ENCODE assay signal across 14 cellular contexts in the genomic region with DNA sequence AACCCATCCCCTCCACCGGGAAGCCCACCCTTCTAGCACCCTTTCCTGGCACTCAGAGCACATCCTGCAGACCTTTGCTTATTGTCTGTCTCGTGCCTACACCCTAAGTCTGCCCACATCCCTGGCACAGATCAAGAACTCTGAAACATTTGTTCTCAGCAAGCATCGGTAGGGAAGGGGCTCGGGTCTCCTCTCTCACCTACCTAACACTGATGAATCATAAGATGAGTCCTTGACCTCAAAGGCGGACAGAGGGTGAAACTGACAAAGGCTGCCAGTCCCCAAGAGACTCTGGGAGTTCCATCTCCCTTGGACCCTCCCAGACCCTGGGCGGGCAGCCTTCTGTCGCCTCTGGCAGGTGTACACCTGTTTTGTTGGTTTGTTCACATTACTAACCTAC. TPM values are rescaled to one million over a fixed set of nuclear protein-coding genes. Genes with fewer than 3 reads are reported as not detected.
A peak's percentile ranks its signal among the peaks of the same experiment; 100 is the strongest.
DNase-seq lines count a peak whose midpoint lies in the region; ATAC-seq, FAIRE-seq and TF ChIP-seq lines count a peak whose summit lies in the region.
"Had no signal": no experiment of that assay in that cellular context is flagged by ENCODE, and none has a peak within 500 bp of the region (broad histone marks: within the 10 kb centered on the region; RNA-seq: fewer than 3 reads in every experiment).

No MANE protein-coding gene starts in this region.

- H3K9ac ChIP-seq in kidney (ENCODE audit: low read length in 2 of 2), result peak overlapping the region in 1 of 2 donors; percentile 42

- H3K27ac Mint-ChIP-seq in T-cell, result peak overlapping the region; percentile 73 to 77

- intact Hi-C loops in left ventricle myocardium superior (cut with micrococcal nuclease), result no loop called here
- intact Hi-C loops in cardiac septum (cut with DNase I), result no loop called here
- intact Hi-C loops in kidney (cut with DNase I), result no loop called here

- POLR2A ChIA-PET in T-cell (lab: Charles Lee), result interaction anchor here in 1 of 2 donors (0.5 kb wide), 1 partner anchor 82 kb away, joined by 8 read pairs; no protein-coding TSS in a partner anchor

- ATAC-seq in left ventricle myocardium superior (no peak), T-cell (replicated peaks in 1 of 4) (peak in 1 of 4 experiments; percentile 38), GM21576 (IDR thresholded peaks at IDR 0.05; ENCODE audit: unreplicated experiment) (no peak)
- ATAC-seq: K562 had no signal

- peaks cover 22 to 29% of the 10 kb centered on the region in 2 donors for H3K4me1 ChIP-seq in kidney (ENCODE audit: control insufficient read depth in 1 of 2, insufficient read depth in 1 of 2, low read depth in 1 of 2, low read length in 2 of 2)

- CTCF ChIA-PET in T-cell (lab: Charles Lee), result interaction anchor here (0.6 to 1.5 kb wide), 5 partner anchors 11 to 52 kb away, joined by 3 to 5 read pairs (median 4); no protein-coding TSS in a partner anchor

- H3K4me1 Mint-ChIP-seq in T-cell, result peaks cover 80 to 90% (median 86%) of the 10 kb centered on the region in 3 donors

- DNase-seq in left ventricle myocardium superior, result peak; percentile 12
- no peak for DNase-seq in cardiac septum (ENCODE audit: low spot score)
- no peak for DNase-seq in T-cell
- DNase-seq in kidney, result no peak
- DNase-seq in foreskin melanocyte, result no peak
- DNase-seq in effector CD8-positive, alpha-beta T cell (lab: John Stamatoyannopoulos, UW), result no peak
- DNase-seq: NCI-H146, NCI-H2107, OCI-M1 had no signal

- peak overlapping the region; percentile 15 to 39 for H3K27ac ChIP-seq in kidney (ENCODE audit: low read depth in 2 of 2, low read length in 2 of 2)

- FAIRE-seq in kidney (lab: Jason Lieb, UNC), result no peak
- FAIRE-seq: H54, K562 had no signal

- H3K36me3 ChIP-seq in kidney (ENCODE audit: control insufficient read depth in 1 of 2, insufficient read depth in 2 of 2, low read length in 2 of 2), result peaks cover 0 to 5% of the 10 kb centered on the region in 2 donors

- TF ChIP-seq CTCF in kidney (IDR thresholded peaks at IDR 0.05; ENCODE audit: borderline replicate concordance, extremely low read depth, insufficient read depth), result no peak

- peaks cover 0 to 20% (median 4%) of the 10 kb centered on the region in 3 donors for H3K9me3 Mint-ChIP-seq in T-cell

- no peaks in the 10 kb centered on the region for H3K9me3 ChIP-seq in kidney (ENCODE audit: control insufficient read depth in 1 of 2, low read length in 2 of 2)

- peak overlapping the region in 1 of 3 donors; percentile 46 for H3K4me3 Mint-ChIP-seq in T-cell

- no peaks in the 10 kb centered on the region for H3K27me3 Mint-ChIP-seq in T-cell

- no peak overlapping the region for H3K4me3 ChIP-seq in kidney (ENCODE audit: low read length in 2 of 2)
- H3K4me3 ChIP-seq: K562 had no signal

- peaks cover 21% of the 10 kb centered on the region for H3K36me3 Mint-ChIP-seq in T-cell

RNA-seq across cellular contexts. Expression of gene MAL, which starts 9.3 kb away (rescaled TPM):
- 3.9 TPM for total RNA-seq in left ventricle myocardium superior
- 8.3 TPM for total RNA-seq in cardiac septum
- 100 to 1,000 TPM; 129 to 179 (median 150) TPM for total RNA-seq in T-cell
- total RNA-seq in kidney, result 477 TPM
- polyA plus RNA-seq in kidney (ENCODE audit: insufficient read depth, low read depth, low replicate concordance), result 1,006 TPM
- total RNA-seq: K562 had no signal
- polyA plus RNA-seq: AG04450, BJ, K562 had no signal

Comparison
In these comparisons a context has a peak if more than half of its experiments do, and no peak if none do; other contexts are left out.
1. RNA of gene MAL, which starts 9.3 kb away (total RNA-seq): 477 TPM in kidney (single experiment) and 129 to 179 TPM in T-cell; 8.3 TPM in cardiac septum (single experiment) and 3.9 TPM in left ventricle myocardium superior (single experiment); every median in the first group is over 10 times any median in the second.